ENCODE assay signal across 16 cellular contexts in the genomic region with DNA sequence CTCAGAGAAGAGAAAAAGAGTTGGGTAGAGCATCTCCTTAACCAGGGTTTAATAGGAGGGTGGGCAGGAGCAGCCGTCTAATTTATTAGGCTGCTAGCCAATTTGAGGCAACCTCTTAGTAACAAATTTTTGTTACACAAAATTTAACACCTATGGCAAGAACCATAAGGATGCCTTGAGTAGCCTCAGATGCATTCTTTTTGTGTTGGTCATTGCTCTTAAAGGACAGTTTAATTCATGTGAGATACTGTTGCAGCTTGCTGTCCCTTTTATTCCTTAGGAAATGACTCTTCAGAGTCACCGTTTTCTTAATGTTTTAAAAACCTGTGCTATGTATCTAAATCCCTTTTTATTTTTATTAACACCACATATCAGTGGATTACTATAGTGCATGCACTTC.
"Had no signal": no experiment of that assay in that cellular context is flagged by ENCODE, and none has a peak within 500 bp of the region (broad histone marks: within the 10 kb centered on the region; RNA-seq: fewer than 3 reads in every experiment).

No MANE protein-coding gene starts in this region.

- H3K9me3 Mint-ChIP-seq: activated naive CD8-positive, alpha-beta T cell treated with anti-CD3 and anti-CD28 coated beads for 36 hours; activated T-cell treated with anti-CD3 and anti-CD28 coated beads, Interleukin-2, amount 50 U/mL, for 72 hours; neural progenitor cell; stimulated activated effector memory CD8-positive, alpha-beta T cell treated with anti-CD3 and anti-CD28 coated beads, Interleukin-12 subunit alpha, Interleukin-12 subunit beta, amount 100 ng/mL, for 72 hours had no signal

- H3K36me3 ChIP-seq: cardiac muscle cell, gastroesophageal sphincter, neural progenitor cell, tibial nerve, vagina had no signal

- H3K4me3 ChIP-seq: cardiac muscle cell, gastroesophageal sphincter, neural progenitor cell, tibial nerve, vagina had no signal

- H3K9me3 ChIP-seq: gastroesophageal sphincter, tibial nerve, vagina had no signal

- H3K36me3 Mint-ChIP-seq: activated naive CD8-positive, alpha-beta T cell treated with anti-CD3 and anti-CD28 coated beads for 36 hours; neural progenitor cell; stimulated activated effector memory CD8-positive, alpha-beta T cell treated with anti-CD3 and anti-CD28 coated beads, Interleukin-12 subunit alpha, Interleukin-12 subunit beta, amount 100 ng/mL, for 72 hours had no signal

- H3K4me2 ChIP-seq: neural progenitor cell had no signal

- H3K4me1 ChIP-seq: gastroesophageal sphincter, tibial nerve, vagina had no signal

- FAIRE-seq: colon had no signal

- H3K4me1 Mint-ChIP-seq: neural progenitor cell; stimulated activated effector memory CD8-positive, alpha-beta T cell treated with anti-CD3 and anti-CD28 coated beads, Interleukin-12 subunit alpha, Interleukin-12 subunit beta, amount 100 ng/mL, for 72 hours had no signal

- H3K27me3 ChIP-seq: cardiac muscle cell, gastroesophageal sphincter, neural progenitor cell, tibial nerve, vagina had no signal

- H3K4me3 Mint-ChIP-seq: activated naive CD8-positive, alpha-beta T cell treated with anti-CD3 and anti-CD28 coated beads for 36 hours; neural progenitor cell; stimulated activated effector memory CD8-positive, alpha-beta T cell treated with anti-CD3 and anti-CD28 coated beads, Interleukin-12 subunit alpha, Interleukin-12 subunit beta, amount 100 ng/mL, for 72 hours had no signal

- H3K27ac Mint-ChIP-seq: activated naive CD8-positive, alpha-beta T cell treated with anti-CD3 and anti-CD28 coated beads for 36 hours; neural progenitor cell; stimulated activated effector memory CD8-positive, alpha-beta T cell treated with anti-CD3 and anti-CD28 coated beads, Interleukin-12 subunit alpha, Interleukin-12 subunit beta, amount 100 ng/mL, for 72 hours had no signal

- DNase-seq: activated CD4-positive, alpha-beta T cell treated with anti-CD3 and anti-CD28 coated beads, Interleukin-2, amount 50 U/mL, for 1 hour; activated gamma-delta T cell treated with Interleukin-2 at 50 U/mL for 16 hours; activated naive CD8-positive, alpha-beta T cell treated with anti-CD3 and anti-CD28 coated beads for 36 hours; activated T-cell treated with anti-CD3 and anti-CD28 coated beads, Interleukin-2, amount 50 U/mL, for 72 hours; aorta; hippocampal formation; kidney glomerular epithelial cell; midbrain; retina had no signal

- H3K27ac ChIP-seq: cardiac muscle cell, gastroesophageal sphincter, neural progenitor cell, tibial nerve, vagina had no signal

- ATAC-seq: activated T-cell treated with anti-CD3 and anti-CD28 coated beads, Interleukin-2, amount 50 U/mL, for 72 hours; gastroesophageal sphincter; stimulated activated effector memory CD8-positive, alpha-beta T cell treated with anti-CD3 and anti-CD28 coated beads, Interleukin-12 subunit alpha, Interleukin-12 subunit beta, amount 100 ng/mL, for 72 hours had no signal
